31 cellular contexts compared by ENCODE assay signal in genomic region chr17:67069591-67070136, GRCh38. TPM values are rescaled to one million over a fixed set of nuclear protein-coding genes. Genes with fewer than 3 reads are reported as not detected.
"Had no signal": no experiment of that assay in that cellular context is flagged by ENCODE, and none has a peak within 500 bp of the region (broad histone marks: within the 10 kb centered on the region; RNA-seq: fewer than 3 reads in every experiment).

No MANE protein-coding gene starts in this region.

- H3K27me3 ChIP-seq: ovary, right atrium auricular region, suprapubic skin, tibial artery, uterus had no signal

- ATAC-seq: natural killer cell; sciatic nerve; stimulated activated effector memory CD8-positive, alpha-beta T cell treated with anti-CD3 and anti-CD28 coated beads, Interleukin-12 subunit alpha, Interleukin-12 subunit beta, amount 100 ng/mL, for 72 hours had no signal

- H3K4me1 ChIP-seq: left ventricle myocardium inferior, right atrium auricular region, suprapubic skin, tibial artery, uterus had no signal

- H3K36me3 ChIP-seq: ovary, thoracic aorta, uterus had no signal

- H3K9me3 ChIP-seq: left ventricle myocardium inferior, ovary, right atrium auricular region, suprapubic skin, thoracic aorta, tibial artery, uterus had no signal

- DNase-seq: hypothalamus; immature natural killer cell; islet precursor cell; left ventricle myocardium inferior; mesendoderm; naive B cell; natural killer cell; nephron progenitor cell; ovary; stimulated activated CD4-positive, alpha-beta T cell treated with anti-CD3 and anti-CD28 coated beads, Interleukin-12 subunit alpha, Interleukin-12 subunit beta, amount 100 ng/mL, for 4 hours; stimulated activated CD4-positive, alpha-beta T cell treated with anti-CD3 and anti-CD28 coated beads, Interleukin-15, amount 100 ng/mL, for 24 hours; stimulated activated CD4-positive, alpha-beta T cell treated with anti-CD3 and anti-CD28 coated beads, Interleukin-2, amount 100 ng/mL, for 24 hours; stimulated activated CD4-positive, alpha-beta T cell treated with anti-CD3 and anti-CD28 coated beads, Interleukin-4, amount 100 ng/mL, for 24 hours; stimulated activated naive CD4-positive, alpha-beta T cell; tibial artery; uterus had no signal

- H3K4me3 ChIP-seq: left ventricle myocardium inferior, lung, ovary, right atrium auricular region, skin epidermis, suprapubic skin, thoracic aorta, tibial artery, uterus had no signal

- H3K27ac ChIP-seq: left ventricle myocardium inferior, ovary, right atrium auricular region, skin epidermis, suprapubic skin, thoracic aorta, tibial artery, uterus had no signal

RNA-seq across cellular contexts. Expression of gene CACNG1, which starts 25.3 kb away (rescaled TPM):
- total RNA-seq: kidney epithelial cell, left ventricle myocardium inferior, lower leg skin, lung, mononuclear cell, natural killer cell, omental fat pad, pulmonary artery endothelial cell, renal cortical epithelial cell, right atrium auricular region, sciatic nerve, subcutaneous adipose tissue, suprapubic skin, thoracic aorta, ureter, uterus had no signal
- polyA plus RNA-seq: immature natural killer cell, ovary had no signal
